ENCODE assay signal across 8 cellular contexts in genomic region chr7:55280031-55280454, GRCh38.
DNase-seq lines count a peak whose midpoint lies in the region; ATAC-seq and TF ChIP-seq lines count a peak whose summit lies in the region.

No MANE protein-coding gene starts in this region.

- CTCF ChIA-PET in BJ (lab: Yijun Ruan, JAX) = interaction anchor here (0.5 to 6.6 kb wide), 25 partner anchors 9 to 515 kb away, joined by 3 to 53 read pairs (median 4); no protein-coding TSS in a partner anchor

- no peaks in the 10 kb centered on the region for H3K9me3 ChIP-seq in left lung

- H3K27me3 ChIP-seq in BJ (ENCODE audit: control insufficient read depth, insufficient read depth, low read length) (peaks cover 6% of the 10 kb centered on the region), left lung (peaks cover 0 to 3% of the 10 kb centered on the region in 2 donors)

- no peak overlapping the region for H3K4me3 ChIP-seq in BJ (ENCODE audit: low read depth, low read length)
- no peak overlapping the region for H3K4me3 ChIP-seq in left lung

- DNase-seq in BJ (ENCODE audit: low read depth) = peak; percentile 5
- peak; percentile 40 for DNase-seq in NCI-H226
- peak; percentile 49 for DNase-seq in activated CD4-positive, CD25-positive, alpha-beta regulatory T cell treated with anti-CD3 and anti-CD28 coated beads, Interleukin-2, amount 50 U/mL, for 72 hours
- peak; percentile 81 for DNase-seq in cerebellum (ENCODE audit: low spot score)
- no peak for DNase-seq in left lung
- peak; percentile 8 to 27 (median 9) for DNase-seq in stimulated activated CD4-positive, alpha-beta T cell treated with anti-CD3 and anti-CD28 coated beads, TNF-alpha, amount 100 ng/mL, for 4 hours (ENCODE audit: low read depth in 3 of 3)

- H3K27ac ChIP-seq in left lung = no peak overlapping the region

- TF ChIP-seq CTCF in BJ (IDR thresholded peaks at IDR 0.05; ENCODE audit: insufficient read depth, low read depth, low read length) (peak; percentile 66), left lung (IDR thresholded peaks at IDR 0.05) (peak in 1 of 2 donors; percentile 50)

- intact Hi-C loops in left lung (cut with DNase I) = no loop called here

- POLR2A ChIA-PET in BJ (lab: Charles Lee) = no interaction called here

- H3K36me3 ChIP-seq in BJ (ENCODE audit: control insufficient read depth, insufficient read depth, low read length) (no peaks in the 10 kb centered on the region; the same call in 1 of the 2 replicates), left lung (no peaks in the 10 kb centered on the region)

- no peaks in the 10 kb centered on the region for H3K4me1 ChIP-seq in left lung

- ATAC-seq in GM18873 (IDR thresholded peaks at IDR 0.05; ENCODE audit: low FRiP score, unreplicated experiment) = peak; percentile 78
- ATAC-seq in HG03095 (IDR thresholded peaks at IDR 0.05; ENCODE audit: unreplicated experiment) = peak; percentile 91
- ATAC-seq in left lung = peak; percentile 93

Comparison
In these comparisons a context has a peak if more than half of its experiments do, and no peak if none do; other contexts are left out.
1. DNase-seq: peak in BJ (single experiment), NCI-H226 (single experiment), activated CD4-positive, CD25-positive, alpha-beta regulatory T cell treated with anti-CD3 and anti-CD28 coated beads, Interleukin-2, amount 50 U/mL, for 72 hours (single experiment), cerebellum (single experiment) and stimulated activated CD4-positive, alpha-beta T cell treated with anti-CD3 and anti-CD28 coated beads, TNF-alpha, amount 100 ng/mL, for 4 hours (3 of 3); none in left lung (0 of 2).
2. Peak in every context shown above with its lines, with median percentiles within 50 percentile points of each other: ATAC-seq.